2 cellular contexts compared by ENCODE assay signal in genomic region chr22:20881231-20881630, GRCh38.
TF ChIP-seq lines count a peak whose summit lies in the region.

No MANE protein-coding gene starts in this region.

TF ChIP-seq in HCT116, 20 proteins besides CTCF, POLR2A, EP300 and RAD21:
- TF ChIP-seq ZBTB33 (IDR thresholded peaks at IDR 0.05; ENCODE audit: extremely low read depth, insufficient replicate concordance, low read length), result no peak
- TF ChIP-seq MAX (IDR thresholded peaks at IDR 0.05), result peak; percentile 15; the same call in 1 of the 2 replicates

TF ChIP-seq in WTC11, 78 proteins besides CTCF, POLR2A, EP300 and RAD21:
- no peak for TF ChIP-seq SOX15 (CRISPR knock-in tag; IDR thresholded peaks at IDR 0.05)
- TF ChIP-seq ZNF281 (CRISPR knock-in tag; IDR thresholded peaks at IDR 0.05), result no peak
- TF ChIP-seq ZMAT4 (CRISPR knock-in tag; IDR thresholded peaks at IDR 0.05), result no peak
- no peak for TF ChIP-seq MYBL2 (CRISPR knock-in tag; IDR thresholded peaks at IDR 0.05)
- TF ChIP-seq ZSCAN18 (CRISPR knock-in tag; IDR thresholded peaks at IDR 0.05), result no peak
- no peak for TF ChIP-seq CBFB (CRISPR knock-in tag; IDR thresholded peaks at IDR 0.05; ENCODE audit: low read depth)
- TF ChIP-seq CREB1 (CRISPR knock-in tag; IDR thresholded peaks at IDR 0.05), result no peak
- no peak for TF ChIP-seq ZNF512 (CRISPR knock-in tag; IDR thresholded peaks at IDR 0.05; ENCODE audit: borderline replicate concordance)
- no peak for TF ChIP-seq NFYB (CRISPR knock-in tag; conservative IDR thresholded peaks at IDR 0.05; ENCODE audit: low read depth)
- TF ChIP-seq ELF4 (CRISPR knock-in tag; IDR thresholded peaks at IDR 0.05; ENCODE audit: low read depth), result no peak
- TF ChIP-seq ATF2 (CRISPR knock-in tag; IDR thresholded peaks at IDR 0.05; ENCODE audit: borderline replicate concordance, low read depth), result no peak
- no peak for TF ChIP-seq FOXJ3 (CRISPR knock-in tag; IDR thresholded peaks at IDR 0.05; ENCODE audit: borderline replicate concordance)
- no peak for TF ChIP-seq NR1H2 (CRISPR knock-in tag; IDR thresholded peaks at IDR 0.05)
- no peak for TF ChIP-seq ERG (CRISPR knock-in tag; IDR thresholded peaks at IDR 0.05)
- no peak for TF ChIP-seq SMAD3 (CRISPR knock-in tag; IDR thresholded peaks at IDR 0.05; ENCODE audit: borderline replicate concordance)
- no peak for TF ChIP-seq ZNF232 (CRISPR knock-in tag; IDR thresholded peaks at IDR 0.05)
- no peak for TF ChIP-seq ZNF219 (CRISPR knock-in tag; IDR thresholded peaks at IDR 0.05; ENCODE audit: borderline replicate concordance)
- no peak for TF ChIP-seq ZNF532 (CRISPR knock-in tag; IDR thresholded peaks at IDR 0.05; ENCODE audit: borderline replicate concordance)
